In genomic region chr15:55513125-55513524, GRCh38 we compare ENCODE assay signal across 1 cellular context.
A peak's percentile ranks its signal among the peaks of the same experiment; 100 is the strongest.
TF ChIP-seq lines count a peak whose summit lies in the region.

No MANE protein-coding gene starts in this region.

TF ChIP-seq in K562, 482 proteins besides CTCF, POLR2A, EP300 and RAD21:
- TF ChIP-seq PBX2 (CRISPR knock-in tag; IDR thresholded peaks at IDR 0.05; ENCODE audit: low read depth) (no peak), PBX2 (tag; conservative IDR thresholded peaks at IDR 0.05; ENCODE audit: low read depth) (0 out of 2 replicates have a peak, but pooled peaks have one; percentile 8), MEIS2 (IDR thresholded peaks at IDR 0.05; ENCODE audit: partially characterized antibody) (peak; percentile 11), SUPT5H (IDR thresholded peaks at IDR 0.05) (no peak)
